1 cellular context compared by ENCODE assay signal in genomic region chr18:63322246-63322645, GRCh38.
TF ChIP-seq lines count a peak whose summit lies in the region.

No MANE protein-coding gene starts in this region.

TF ChIP-seq in K562, 482 proteins besides CTCF, POLR2A, EP300 and RAD21:
- TF ChIP-seq ZNF655 (CRISPR knock-in tag; IDR thresholded peaks at IDR 0.05) (no peak), ZNF232 (CRISPR knock-in tag; IDR thresholded peaks at IDR 0.05) (no peak), NR4A1 (CRISPR knock-in tag; IDR thresholded peaks at IDR 0.05) (no peak), NR4A1 (tag; IDR thresholded peaks at IDR 0.05) (no peak), ZNF696 (CRISPR knock-in tag; conservative IDR thresholded peaks at IDR 0.05) (no peak), ZEB2 (IDR thresholded peaks at IDR 0.05) (no peak), NFATC3 (IDR thresholded peaks at IDR 0.05) (no peak), RBM39 (optimal IDR thresholded peaks at IDR 0.05; ENCODE audit: low read depth, low read length) (no peak), SETDB1 (IDR thresholded peaks at IDR 0.05; ENCODE audit: low read length) (no peak), NCOA2 (IDR thresholded peaks at IDR 0.05; ENCODE audit: partially characterized antibody in 2 of 2) (no peak), RFX1 (IDR thresholded peaks at IDR 0.05) (no peak), ZNF146 (CRISPR knock-in tag; IDR thresholded peaks at IDR 0.05; ENCODE audit: unreplicated experiment) (no peak), ZNF24 (IDR thresholded peaks at IDR 0.05) (no peak), TRIM24 (IDR thresholded peaks at IDR 0.05) (no peak), ZBTB7A (IDR thresholded peaks at IDR 0.05; ENCODE audit: borderline replicate concordance, control insufficient read depth, low read depth, low read length) (no peak), COPS2 (conservative IDR thresholded peaks at IDR 0.05) (no peak), ZNF507 (tag; conservative IDR thresholded peaks at IDR 0.05) (no peak), CHD7 (IDR thresholded peaks at IDR 0.05; ENCODE audit: low read depth, low read length) (no peak)
